ENCODE assay signal across 33 cellular contexts in genomic region chr7:131143869-131144268, GRCh38.
A peak's percentile ranks its signal among the peaks of the same experiment; 100 is the strongest.
DNase-seq lines count a peak whose midpoint lies in the region; ATAC-seq, FAIRE-seq and TF ChIP-seq lines count a peak whose summit lies in the region.
"Had no signal": no experiment of that assay in that cellular context is flagged by ENCODE, and none has a peak within 500 bp of the region (broad histone marks: within the 10 kb centered on the region; RNA-seq: fewer than 3 reads in every experiment).

No MANE protein-coding gene starts in this region.

- H4K8ac ChIP-seq in trophoblast cell (ENCODE audit: low read depth, low read length) = no peak overlapping the region

- no peak overlapping the region for H2BK120ac ChIP-seq in trophoblast cell (ENCODE audit: insufficient read depth, low read length, poor library complexity)

- H2AFZ ChIP-seq in astrocyte (ENCODE audit: low read depth, low read length) = no peak overlapping the region
- H2AFZ ChIP-seq in K562 (ENCODE audit: low read depth, low read length) = no peak overlapping the region
- no peak overlapping the region for H2AFZ ChIP-seq in trophoblast cell (ENCODE audit: insufficient read depth, low read length, poor library complexity)

- H4K91ac ChIP-seq in trophoblast cell (ENCODE audit: low read depth, low read length) = no peak overlapping the region

- no peak for FAIRE-seq in A549 (lab: Jason Lieb, UNC)
- no peak for FAIRE-seq in astrocyte (lab: Jason Lieb, UNC)
- no peak for FAIRE-seq in K562 (lab: Jason Lieb, UNC)
- FAIRE-seq: A204.1, D721Med had no signal

- in situ Hi-C loops in K562 (cut with MboI) (no loop called here), ACHN (cut with HindIII; ENCODE audit: low pct_ligation_motif_present, low pct_unique_long_range_greater_than_20kb, low sequenced_read_pairs) (no loop called here)

- no peak overlapping the region for H3K23ac ChIP-seq in trophoblast cell (ENCODE audit: low read length)

- H3K27ac ChIP-seq in A549 (peak overlapping the region; percentile 5 to 6; a peak in 1 of 6 replicates), astrocyte (ENCODE audit: low read depth, low read length) (no peak overlapping the region), K562 (ENCODE audit: extremely low read depth, low read depth, low read length) (no peak overlapping the region), trophoblast cell (ENCODE audit: low read depth, low read length) (no peak overlapping the region)
- H3K27ac ChIP-seq: 22Rv1; BLaER1; BLaER1 treated with 17β-estradiol and CSF1 and Interleukin-3, amounts not matched to agents 10 nM and 100 nM; C4-2B had no signal

- TF ChIP-seq CTCF in A549 (IDR thresholded peaks at IDR 0.05) = no peak
- TF ChIP-seq CTCF in astrocyte (IDR thresholded peaks at IDR 0.05; ENCODE audit: insufficient read depth, low read depth, low read length) = no peak
- no peak for TF ChIP-seq CTCF in K562 (IDR thresholded peaks at IDR 0.05 in 2 of 3, conservative IDR thresholded peaks at IDR 0.05 in 1 of 3; ENCODE audit: insufficient read depth in 2 of 3, low read depth in 1 of 3, low read length in 3 of 3)

- intact Hi-C loops in K562 (cut with micrococcal nuclease) = no loop called here

- H3K9me3 Mint-ChIP-seq in astrocyte (ENCODE audit: unreplicated experiment) = peaks cover 12% of the 10 kb centered on the region
- H3K9me3 Mint-ChIP-seq: CD4-positive, alpha-beta memory T cell; CD4-positive, alpha-beta T cell; CD8-positive, alpha-beta T cell had no signal

- no peak overlapping the region for H2AK5ac ChIP-seq in trophoblast cell (ENCODE audit: low read length)

- no peak overlapping the region for H3K18ac ChIP-seq in trophoblast cell (ENCODE audit: low read length)

- no peak overlapping the region for H2BK5ac ChIP-seq in trophoblast cell (ENCODE audit: low read depth, low read length, poor library complexity)

- no peak for ATAC-seq in A549
- no peak for ATAC-seq in K562
- ATAC-seq: CD8-positive, alpha-beta T cell had no signal

- no peaks in the 10 kb centered on the region for H3K27me3 Mint-ChIP-seq in astrocyte (ENCODE audit: low read depth, unreplicated experiment)
- H3K27me3 Mint-ChIP-seq: B cell; CD4-positive, alpha-beta T cell had no signal

- H3K4me1 ChIP-seq in A549 = peaks cover 21% of the 10 kb centered on the region
- no peaks in the 10 kb centered on the region for H3K4me1 ChIP-seq in astrocyte (ENCODE audit: insufficient read depth, low read length)
- peaks cover 0 to 8% of the 10 kb centered on the region in 2 experiments; a peak in 2 of 5 replicates for H3K4me1 ChIP-seq in K562 (replicated peaks in 1 of 2; ENCODE audit: control insufficient read depth in 2 of 2, insufficient read depth in 2 of 2, low read length in 2 of 2)
- no peaks in the 10 kb centered on the region for H3K4me1 ChIP-seq in trophoblast cell (ENCODE audit: control insufficient read depth in 1 of 2, insufficient read depth in 2 of 2, low read length in 2 of 2)
- H3K4me1 ChIP-seq: BE2C; BLaER1; BLaER1 treated with 17β-estradiol and CSF1 and Interleukin-3, amounts not matched to agents 10 nM and 100 nM; Caco-2 had no signal

- no peak overlapping the region for H4K12ac ChIP-seq in trophoblast cell (ENCODE audit: low read depth, low read length)

- WGBS in A549 (ENCODE audit: missing lambda C conversion rate) = 98% methylated on average over 4 of the region's 4 CpGs
- WGBS in K562 (ENCODE audit: insufficient coverage, low coverage, missing lambda C conversion rate) = 5% methylated on average over 4 of the region's 4 CpGs
- no CpG with 5 or more reads among the region's 4 CpGs for WGBS in trophoblast cell (ENCODE audit: extremely low coverage, insufficient coverage, insufficient read length)

- POLR2A ChIA-PET in A549 (lab: Yijun Ruan, JAX) = no interaction called here
- POLR2A ChIA-PET in K562 (lab: Yijun Ruan, JAX) = no interaction called here

- H3K79me1 ChIP-seq in trophoblast cell (ENCODE audit: low read length) = no peaks in the 10 kb centered on the region

- no peak overlapping the region for H2BK12ac ChIP-seq in trophoblast cell (ENCODE audit: low read length)

- peaks cover 18% of the 10 kb centered on the region for H3K4me1 Mint-ChIP-seq in astrocyte (ENCODE audit: low read depth, unreplicated experiment)
- H3K4me1 Mint-ChIP-seq: B cell; CD4-positive, CD25-positive, alpha-beta regulatory T cell; CD8-positive, alpha-beta memory T cell had no signal

- no peak overlapping the region for H3K4me2 ChIP-seq in A549
- H3K4me2 ChIP-seq in astrocyte (ENCODE audit: low read length) = no peak overlapping the region
- no peak overlapping the region for H3K4me2 ChIP-seq in K562 (ENCODE audit: insufficient read depth, low read length)
- H3K4me2 ChIP-seq in trophoblast cell (ENCODE audit: low read length) = no peak overlapping the region
- H3K4me2 ChIP-seq: BLaER1; BLaER1 treated with 17β-estradiol and CSF1 and Interleukin-3, amounts not matched to agents 10 nM and 100 nM had no signal

- peak overlapping the region; percentile 63 for H3K27ac Mint-ChIP-seq in astrocyte (ENCODE audit: unreplicated experiment)
- H3K27ac Mint-ChIP-seq: B cell; CD14-positive monocyte; CD4-positive, alpha-beta memory T cell; CD4-positive, alpha-beta T cell; CD8-positive, alpha-beta memory T cell; CD8-positive, alpha-beta T cell had no signal

- no peaks in the 10 kb centered on the region for H3K9me1 ChIP-seq in K562 (ENCODE audit: control insufficient read depth, insufficient read depth, low read length)

- TF ChIP-seq POLR2A in A549 (IDR thresholded peaks at IDR 0.05; ENCODE audit: low read length) (no peak), K562 (conservative IDR thresholded peaks at IDR 0.05) (no peak)

- H3K14ac ChIP-seq in trophoblast cell (ENCODE audit: low read length) = no peak overlapping the region

- H3K9me3 ChIP-seq in A549 = peaks cover 9% of the 10 kb centered on the region
- peaks cover 4% of the 10 kb centered on the region for H3K9me3 ChIP-seq in astrocyte (ENCODE audit: insufficient read depth, low read depth, low read length)
- H3K9me3 ChIP-seq in K562 (replicated peaks; ENCODE audit: control insufficient read depth, insufficient read depth, low read depth, low read length) = no peaks in the 10 kb centered on the region
- no peaks in the 10 kb centered on the region for H3K9me3 ChIP-seq in trophoblast cell (ENCODE audit: insufficient read depth, low read depth, low read length)
- H3K9me3 ChIP-seq: BE2C, Caco-2 had no signal

- no peaks in the 10 kb centered on the region for H3K36me3 ChIP-seq in astrocyte (ENCODE audit: insufficient read depth, low read length)
- H3K36me3 ChIP-seq in K562 (ENCODE audit: control insufficient read depth, insufficient read depth, low read length) = no peaks in the 10 kb centered on the region
- H3K36me3 ChIP-seq in trophoblast cell (ENCODE audit: control insufficient read depth in 1 of 2, insufficient read depth in 2 of 2, low read length in 2 of 2) = no peaks in the 10 kb centered on the region
- H3K36me3 ChIP-seq: BE2C, BLaER1 had no signal

- no peak overlapping the region for H3K4me3 ChIP-seq in A549
- H3K4me3 ChIP-seq in astrocyte (ENCODE audit: insufficient read depth, low read depth, low read length) = no peak overlapping the region
- no peak overlapping the region for H3K4me3 ChIP-seq in K562
- no peak overlapping the region for H3K4me3 ChIP-seq in trophoblast cell (ENCODE audit: low read depth, low read length)
- H3K4me3 ChIP-seq: BLaER1; BLaER1 treated with 17β-estradiol and CSF1 and Interleukin-3, amounts not matched to agents 10 nM and 100 nM had no signal

- peaks cover 2% of the 10 kb centered on the region for H3K27me3 ChIP-seq in astrocyte (ENCODE audit: insufficient read depth, low read length)
- H3K27me3 ChIP-seq in K562 (ENCODE audit: control insufficient read depth in 2 of 2, insufficient read depth in 2 of 2, low read length in 2 of 2) = peaks cover 21 to 23% of the 10 kb centered on the region in 2 experiments; a peak in 4 of 5 replicates
- H3K27me3 ChIP-seq in trophoblast cell (ENCODE audit: insufficient read depth, low read length) = no peaks in the 10 kb centered on the region
- H3K27me3 ChIP-seq: BE2C; BLaER1; BLaER1 treated with 17β-estradiol and CSF1 and Interleukin-3, amounts not matched to agents 10 nM and 100 nM had no signal

- H3K9ac ChIP-seq in astrocyte (ENCODE audit: low read length) (no peak overlapping the region), K562 (ENCODE audit: insufficient read depth in 1 of 2, low read depth in 2 of 2, low read length in 2 of 2) (no peak overlapping the region), trophoblast cell (ENCODE audit: low read length) (no peak overlapping the region)
- H3K9ac ChIP-seq: BLaER1; BLaER1 treated with 17β-estradiol and CSF1 and Interleukin-3, amounts not matched to agents 10 nM and 100 nM had no signal

- CTCF ChIA-PET in A549 (lab: Yijun Ruan, JAX) (interaction anchor here (0.6 kb wide), 1 partner anchor 112 kb away, joined by 3 read pairs; no protein-coding TSS in a partner anchor), K562 (lab: Yijun Ruan, JAX; ENCODE audit: low intra/inter-chr PET ratio) (no interaction called here)

- H4K20me1 ChIP-seq in astrocyte (ENCODE audit: insufficient read depth, low read length) = no peaks in the 10 kb centered on the region
- no peaks in the 10 kb centered on the region for H4K20me1 ChIP-seq in K562 (replicated peaks; ENCODE audit: control insufficient read depth, insufficient read depth, low read length)
- H4K20me1 ChIP-seq: BLaER1; BLaER1 treated with 17β-estradiol and CSF1 and Interleukin-3, amounts not matched to agents 10 nM and 100 nM had no signal

- BruUV-seq in K562 (replicated peaks; lab: Mats Ljungman, UMichigan) = no TSS peak

- TF ChIP-seq EP300 in A549 (IDR thresholded peaks at IDR 0.05) (no peak), K562 (IDR thresholded peaks at IDR 0.05; ENCODE audit: low read length) (no peak)

- H3K79me2 ChIP-seq in astrocyte (ENCODE audit: insufficient read depth, low read length) (no peaks in the 10 kb centered on the region), K562 (ENCODE audit: control insufficient read depth, insufficient read depth, low read length) (no peaks in the 10 kb centered on the region), trophoblast cell (ENCODE audit: control insufficient read depth, insufficient read depth, low read length, poor library complexity) (no peaks in the 10 kb centered on the region)

- H3K4me3 Mint-ChIP-seq in astrocyte (ENCODE audit: unreplicated experiment) = no peak overlapping the region
- H3K4me3 Mint-ChIP-seq: B cell; CD14-positive monocyte; CD4-positive, alpha-beta memory T cell; CD4-positive, alpha-beta T cell; CD4-positive, CD25-positive, alpha-beta regulatory T cell; CD8-positive, alpha-beta memory T cell; CD8-positive, alpha-beta T cell had no signal

- TF ChIP-seq RAD21 in A549 (conservative IDR thresholded peaks at IDR 0.05 in 1 of 2, IDR thresholded peaks at IDR 0.05 in 1 of 2) (no peak), K562 (CRISPR knock-in tag; conservative IDR thresholded peaks at IDR 0.05 in 1 of 2, IDR thresholded peaks at IDR 0.05 in 1 of 2) (no peak)

- H3K4ac ChIP-seq in trophoblast cell (ENCODE audit: low read depth, low read length) = no peak overlapping the region

- DNase-seq in A549 (ENCODE audit: low read depth in 1 of 2, low spot score in 1 of 2) (no peak), astrocyte (ENCODE audit: low read depth) (no peak), K562 (ENCODE audit: extremely low read depth in 1 of 4, low spot score in 3 of 4) (no peak), NAMALWA (ENCODE audit: low spot score) (no peak), ACHN (no peak), trophoblast cell (no peak)
- DNase-seq: 8988T; AML-193; BE2C; C1 segment of cervical spinal cord; Caco-2; Calu3; CD4-positive, alpha-beta memory T cell; CD4-positive, alpha-beta T cell; CD4-positive, CD25-positive, alpha-beta regulatory T cell; CD8-positive, alpha-beta memory T cell; CD8-positive, alpha-beta T cell; COR-L47; DMS 273 treated with DMSO at 0.1 percent for 48 hours; DMS153; DMS53; DMS79; DMS79 treated with DMSO at 0.1 percent for 48 hours; DND-41; EL had no signal

- peaks cover 4% of the 10 kb centered on the region for H3K36me3 Mint-ChIP-seq in astrocyte (ENCODE audit: low read depth, unreplicated experiment)
- H3K36me3 Mint-ChIP-seq: CD14-positive monocyte; CD4-positive, alpha-beta memory T cell; CD4-positive, CD25-positive, alpha-beta regulatory T cell; CD8-positive, alpha-beta memory T cell; CD8-positive, alpha-beta T cell had no signal

Comparison
In these comparisons a context has a peak if more than half of its experiments do, and no peak if none do; other contexts are left out.
1. H3K27ac ChIP-seq: peak in A549 (2 of 2); none in astrocyte (single experiment), K562 (single experiment) and trophoblast cell (single experiment).